24 cellular contexts compared by ENCODE assay signal in genomic region chr4:128769011-128769410, GRCh38.
"Had no signal": no experiment of that assay in that cellular context is flagged by ENCODE, and none has a peak within 500 bp of the region (broad histone marks: within the 10 kb centered on the region; RNA-seq: fewer than 3 reads in every experiment).

No MANE protein-coding gene starts in this region.

- H3K27ac ChIP-seq: ovary, right atrium auricular region, right lobe of liver, stomach, thoracic aorta, tibial artery, upper lobe of right lung had no signal

- H3K4me1 Mint-ChIP-seq: stimulated activated naive B cell treated with anti-CD40 and anti-IgM and Interleukin-4, amounts not matched to agents 10 μg/mL and 1 μg/mL and 100 μg/mL, for 72 hours had no signal

- H3K4me3 Mint-ChIP-seq: naive thymus-derived CD4-positive, alpha-beta T cell; natural killer cell treated with Interleukin-12 subunit alpha and Interleukin-12 subunit beta and Interleukin-15 and Interleukin-18, amount 100 ng/mL, for 72 hours; stimulated activated naive B cell treated with anti-CD40 and anti-IgM and Interleukin-4, amounts not matched to agents 10 μg/mL and 1 μg/mL and 100 μg/mL, for 72 hours had no signal

- H3K9me3 Mint-ChIP-seq: naive thymus-derived CD4-positive, alpha-beta T cell; natural killer cell treated with Interleukin-12 subunit alpha and Interleukin-12 subunit beta and Interleukin-15 and Interleukin-18, amount 100 ng/mL, for 72 hours; stimulated activated naive B cell treated with anti-CD40 and anti-IgM and Interleukin-4, amounts not matched to agents 10 μg/mL and 1 μg/mL and 100 μg/mL, for 72 hours had no signal

- H3K9me3 ChIP-seq: mucosa of descending colon, ovary, right atrium auricular region, right lobe of liver, stomach, thoracic aorta, tibial artery, upper lobe of right lung had no signal

- FAIRE-seq: keratinocyte, urothelium cell line had no signal

- H3K27me3 Mint-ChIP-seq: naive thymus-derived CD4-positive, alpha-beta T cell; natural killer cell treated with Interleukin-12 subunit alpha and Interleukin-12 subunit beta and Interleukin-15 and Interleukin-18, amount 100 ng/mL, for 72 hours had no signal

- H3K36me3 Mint-ChIP-seq: naive thymus-derived CD4-positive, alpha-beta T cell; natural killer cell treated with Interleukin-12 subunit alpha and Interleukin-12 subunit beta and Interleukin-15 and Interleukin-18, amount 100 ng/mL, for 72 hours; stimulated activated naive B cell treated with anti-CD40 and anti-IgM and Interleukin-4, amounts not matched to agents 10 μg/mL and 1 μg/mL and 100 μg/mL, for 72 hours had no signal

- H3K4me3 ChIP-seq: lung, mucosa of descending colon, ovary, right atrium auricular region, right lobe of liver, stomach, thoracic aorta, tibial artery, upper lobe of right lung had no signal

- H3K27ac Mint-ChIP-seq: naive thymus-derived CD4-positive, alpha-beta T cell; natural killer cell treated with Interleukin-12 subunit alpha and Interleukin-12 subunit beta and Interleukin-15 and Interleukin-18, amount 100 ng/mL, for 72 hours; progenitor cell of endocrine pancreas; stimulated activated naive B cell treated with anti-CD40 and anti-IgM and Interleukin-4, amounts not matched to agents 10 μg/mL and 1 μg/mL and 100 μg/mL, for 72 hours had no signal

- H3K4me1 ChIP-seq: right atrium auricular region, right lobe of liver, stomach, tibial artery, upper lobe of right lung had no signal

- ATAC-seq: left lobe of liver; mucosa of descending colon; naive thymus-derived CD4-positive, alpha-beta T cell; natural killer cell treated with Interleukin-12 subunit alpha and Interleukin-12 subunit beta and Interleukin-15 and Interleukin-18, amount 100 ng/mL, for 72 hours; right lobe of liver; stimulated activated naive B cell treated with anti-CD40 and anti-IgM and Interleukin-4, amounts not matched to agents 10 μg/mL and 1 μg/mL and 100 μg/mL, for 72 hours; stimulated activated naive CD8-positive, alpha-beta T cell treated with anti-CD3 and anti-CD28 coated beads, Interleukin-15, Interleukin-2, amounts not matched to agents 100 U/mL and 50 U/mL, for 24 hours had no signal

- DNase-seq: left cardiac atrium; left ventricle myocardium superior; midbrain; mucosa of descending colon; naive thymus-derived CD4-positive, alpha-beta T cell; ovary; right lobe of liver; stimulated activated CD4-positive, alpha-beta T cell treated with anti-CD3 and anti-CD28 coated beads, Interleukin-12 subunit alpha, Interleukin-12 subunit beta, amount 100 ng/mL, for 4 hours; stimulated activated CD4-positive, alpha-beta T cell treated with anti-CD3 and anti-CD28 coated beads, Interleukin-15, amount 100 ng/mL, for 24 hours; stimulated activated CD4-positive, alpha-beta T cell treated with anti-CD3 and anti-CD28 coated beads, Interleukin-2, amount 100 ng/mL, for 24 hours; stimulated activated CD4-positive, alpha-beta T cell treated with anti-CD3 and anti-CD28 coated beads, Interleukin-4, amount 100 ng/mL, for 1 hour; stimulated activated naive B cell treated with anti-CD40 and anti-IgM and Interleukin-4, amounts not matched to agents 10 μg/mL and 1 μg/mL and 100 μg/mL, for 72 hours; stimulated activated naive CD8-positive, alpha-beta T cell treated with anti-CD3 and anti-CD28 coated beads, Interleukin-15, Interleukin-2, amounts not matched to agents 100 U/mL and 50 U/mL, for 24 hours; stomach; tibial artery; upper lobe of right lung had no signal

- H3K36me3 ChIP-seq: ovary, right atrium auricular region, right lobe of liver, stomach, thoracic aorta, tibial artery, upper lobe of right lung had no signal

- H3K27me3 ChIP-seq: ovary, right atrium auricular region, right lobe of liver, stomach, tibial artery, upper lobe of right lung had no signal
